Comparison of ENCODE assay signal across 2 cellular contexts in genomic region chr1:3439346-3439745, GRCh38.
TF ChIP-seq lines count a peak whose summit lies in the region.

No MANE protein-coding gene starts in this region.

TF ChIP-seq in HCT116, 20 proteins besides CTCF, POLR2A, EP300 and RAD21:
- no peak for TF ChIP-seq ZBTB33 (IDR thresholded peaks at IDR 0.05; ENCODE audit: extremely low read depth, insufficient replicate concordance, low read length)
- no peak for TF ChIP-seq CEBPB (IDR thresholded peaks at IDR 0.05; ENCODE audit: low read depth)

TF ChIP-seq in H1, 55 proteins besides CTCF, POLR2A, EP300 and RAD21:
- TF ChIP-seq CBX8 (IDR thresholded peaks at IDR 0.05; ENCODE audit: borderline replicate concordance, low read depth, low read length) = no peak
